ENCODE assay signal across 1 cellular context in genomic region chr1:151372411-151372934, GRCh38.
TF ChIP-seq lines count a peak whose summit lies in the region.

Gene SELENBP1 (minus strand): TSS chr1:151372705. CDS start chr1:151372641, 64 bp downstream.

TF ChIP-seq in HEK293, 187 proteins besides CTCF, POLR2A, EP300 and RAD21 (continued from another document):
- TF ChIP-seq ZNF473 (tag by site-specific recombination; IDR thresholded peaks at IDR 0.05), result no peak
- TF ChIP-seq ZNF148 (tag by site-specific recombination; IDR thresholded peaks at IDR 0.05; ENCODE audit: borderline replicate concordance), result no peak
- no peak for TF ChIP-seq ZNF596 (tag by site-specific recombination; IDR thresholded peaks at IDR 0.05)
- peak; percentile 89 for TF ChIP-seq ZNF76 (tag by site-specific recombination; IDR thresholded peaks at IDR 0.05; ENCODE audit: borderline replicate concordance, low read depth)
- TF ChIP-seq ZBTB26 (tag by site-specific recombination; optimal IDR thresholded peaks at IDR 0.05), result no peak
- TF ChIP-seq ZNF561 (tag by site-specific recombination; IDR thresholded peaks at IDR 0.05; ENCODE audit: borderline replicate concordance), result peak; percentile 89
- no peak for TF ChIP-seq ZNF645 (tag by site-specific recombination; IDR thresholded peaks at IDR 0.05)
- peak; percentile 61; the same call in 1 of the 2 replicates for TF ChIP-seq ZEB2 (tag by site-specific recombination; IDR thresholded peaks at IDR 0.05)
